In the genomic region with DNA sequence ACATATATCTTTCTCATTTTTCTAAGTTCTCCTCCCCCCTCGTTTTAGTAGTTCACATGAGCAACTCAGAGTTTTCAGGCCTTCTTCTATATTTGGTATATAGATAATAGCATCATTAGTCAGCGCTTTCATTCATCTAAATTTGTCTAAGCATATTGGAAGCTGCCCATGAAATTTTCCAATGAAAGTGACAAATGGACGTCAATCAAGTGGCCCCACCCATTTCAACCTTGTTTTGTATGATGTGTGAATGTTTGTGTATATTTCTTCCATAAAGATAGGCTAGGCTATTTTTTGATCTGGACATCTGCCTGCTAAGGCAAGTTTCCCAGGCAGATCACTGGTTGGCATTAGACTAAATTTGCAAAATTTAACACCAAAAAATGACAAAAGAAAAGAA, we compare ENCODE assay signal across 1 cellular context.
TF ChIP-seq lines count a peak whose summit lies in the region.

No MANE protein-coding gene starts in this region.

TF ChIP-seq in K562, 482 proteins besides CTCF, POLR2A, EP300 and RAD21 (continued from another document and continues in another):
- no peak for TF ChIP-seq HLTF (IDR thresholded peaks at IDR 0.05)
- no peak for TF ChIP-seq POLR2G (IDR thresholded peaks at IDR 0.05; ENCODE audit: low read depth, low read length)
- TF ChIP-seq, protein P1, sequence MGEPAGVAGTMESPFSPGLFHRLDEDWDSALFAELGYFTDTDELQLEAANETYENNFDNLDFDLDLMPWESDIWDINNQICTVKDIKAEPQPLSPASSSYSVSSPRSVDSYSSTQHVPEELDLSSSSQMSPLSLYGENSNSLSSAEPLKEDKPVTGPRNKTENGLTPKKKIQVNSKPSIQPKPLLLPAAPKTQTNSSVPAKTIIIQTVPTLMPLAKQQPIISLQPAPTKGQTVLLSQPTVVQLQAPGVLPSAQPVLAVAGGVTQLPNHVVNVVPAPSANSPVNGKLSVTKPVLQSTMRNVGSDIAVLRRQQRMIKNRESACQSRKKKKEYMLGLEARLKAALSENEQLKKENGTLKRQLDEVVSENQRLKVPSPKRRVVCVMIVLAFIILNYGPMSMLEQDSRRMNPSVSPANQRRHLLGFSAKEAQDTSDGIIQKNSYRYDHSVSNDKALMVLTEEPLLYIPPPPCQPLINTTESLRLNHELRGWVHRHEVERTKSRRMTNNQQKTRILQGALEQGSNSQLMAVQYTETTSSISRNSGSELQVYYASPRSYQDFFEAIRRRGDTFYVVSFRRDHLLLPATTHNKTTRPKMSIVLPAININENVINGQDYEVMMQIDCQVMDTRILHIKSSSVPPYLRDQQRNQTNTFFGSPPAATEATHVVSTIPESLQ (CRISPR knock-in tag; IDR thresholded peaks at IDR 0.05): no peak
- no peak for TF ChIP-seq RBM39 (optimal IDR thresholded peaks at IDR 0.05; ENCODE audit: low read depth, low read length)
- TF ChIP-seq RHOXF2B (CRISPR knock-in tag; conservative IDR thresholded peaks at IDR 0.05): no peak
- no peak for TF ChIP-seq ZNF780A (CRISPR knock-in tag; IDR thresholded peaks at IDR 0.05)
- TF ChIP-seq, protein P2, sequence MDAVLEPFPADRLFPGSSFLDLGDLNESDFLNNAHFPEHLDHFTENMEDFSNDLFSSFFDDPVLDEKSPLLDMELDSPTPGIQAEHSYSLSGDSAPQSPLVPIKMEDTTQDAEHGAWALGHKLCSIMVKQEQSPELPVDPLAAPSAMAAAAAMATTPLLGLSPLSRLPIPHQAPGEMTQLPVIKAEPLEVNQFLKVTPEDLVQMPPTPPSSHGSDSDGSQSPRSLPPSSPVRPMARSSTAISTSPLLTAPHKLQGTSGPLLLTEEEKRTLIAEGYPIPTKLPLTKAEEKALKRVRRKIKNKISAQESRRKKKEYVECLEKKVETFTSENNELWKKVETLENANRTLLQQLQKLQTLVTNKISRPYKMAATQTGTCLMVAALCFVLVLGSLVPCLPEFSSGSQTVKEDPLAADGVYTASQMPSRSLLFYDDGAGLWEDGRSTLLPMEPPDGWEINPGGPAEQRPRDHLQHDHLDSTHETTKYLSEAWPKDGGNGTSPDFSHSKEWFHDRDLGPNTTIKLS (IDR thresholded peaks at IDR 0.05; ENCODE audit: borderline replicate concordance, low read depth): no peak
- TF ChIP-seq, protein P3, sequence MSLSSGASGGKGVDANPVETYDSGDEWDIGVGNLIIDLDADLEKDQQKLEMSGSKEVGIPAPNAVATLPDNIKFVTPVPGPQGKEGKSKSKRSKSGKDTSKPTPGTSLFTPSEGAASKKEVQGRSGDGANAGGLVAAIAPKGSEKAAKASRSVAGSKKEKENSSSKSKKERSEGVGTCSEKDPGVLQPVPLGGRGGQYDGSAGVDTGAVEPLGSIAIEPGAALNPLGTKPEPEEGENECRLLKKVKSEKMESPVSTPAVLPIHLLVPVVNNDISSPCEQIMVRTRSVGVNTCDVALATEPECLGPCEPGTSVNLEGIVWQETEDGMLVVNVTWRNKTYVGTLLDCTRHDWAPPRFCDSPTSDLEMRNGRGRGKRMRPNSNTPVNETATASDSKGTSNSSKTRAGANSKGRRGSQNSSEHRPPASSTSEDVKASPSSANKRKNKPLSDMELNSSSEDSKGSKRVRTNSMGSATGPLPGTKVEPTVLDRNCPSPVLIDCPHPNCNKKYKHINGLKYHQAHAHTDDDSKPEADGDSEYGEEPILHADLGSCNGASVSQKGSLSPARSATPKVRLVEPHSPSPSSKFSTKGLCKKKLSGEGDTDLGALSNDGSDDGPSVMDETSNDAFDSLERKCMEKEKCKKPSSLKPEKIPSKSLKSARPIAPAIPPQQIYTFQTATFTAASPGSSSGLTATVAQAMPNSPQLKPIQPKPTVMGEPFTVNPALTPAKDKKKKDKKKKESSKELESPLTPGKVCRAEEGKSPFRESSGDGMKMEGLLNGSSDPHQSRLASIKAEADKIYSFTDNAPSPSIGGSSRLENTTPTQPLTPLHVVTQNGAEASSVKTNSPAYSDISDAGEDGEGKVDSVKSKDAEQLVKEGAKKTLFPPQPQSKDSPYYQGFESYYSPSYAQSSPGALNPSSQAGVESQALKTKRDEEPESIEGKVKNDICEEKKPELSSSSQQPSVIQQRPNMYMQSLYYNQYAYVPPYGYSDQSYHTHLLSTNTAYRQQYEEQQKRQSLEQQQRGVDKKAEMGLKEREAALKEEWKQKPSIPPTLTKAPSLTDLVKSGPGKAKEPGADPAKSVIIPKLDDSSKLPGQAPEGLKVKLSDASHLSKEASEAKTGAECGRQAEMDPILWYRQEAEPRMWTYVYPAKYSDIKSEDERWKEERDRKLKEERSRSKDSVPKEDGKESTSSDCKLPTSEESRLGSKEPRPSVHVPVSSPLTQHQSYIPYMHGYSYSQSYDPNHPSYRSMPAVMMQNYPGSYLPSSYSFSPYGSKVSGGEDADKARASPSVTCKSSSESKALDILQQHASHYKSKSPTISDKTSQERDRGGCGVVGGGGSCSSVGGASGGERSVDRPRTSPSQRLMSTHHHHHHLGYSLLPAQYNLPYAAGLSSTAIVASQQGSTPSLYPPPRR (CRISPR knock-in tag; IDR thresholded peaks at IDR 0.05; ENCODE audit: borderline replicate concordance): no peak
- TF ChIP-seq FIP1L1 (IDR thresholded peaks at IDR 0.05; ENCODE audit: low read depth, low read length, poor library complexity, severe bottlenecking): no peak
- no peak for TF ChIP-seq ETV6 (IDR thresholded peaks at IDR 0.05; ENCODE audit: borderline replicate concordance in 1 of 2, low read depth in 2 of 2, low read length in 1 of 2)
- TF ChIP-seq ETV6 (CRISPR knock-in tag; IDR thresholded peaks at IDR 0.05; ENCODE audit: borderline replicate concordance): no peak
- no peak for TF ChIP-seq CBFB (CRISPR knock-in tag; IDR thresholded peaks at IDR 0.05)
- no peak for TF ChIP-seq EWSR1 (IDR thresholded peaks at IDR 0.05; ENCODE audit: borderline replicate concordance, low read depth, partially characterized antibody)
- TF ChIP-seq FOSL1 (tag; conservative IDR thresholded peaks at IDR 0.05): peak; percentile 45; the same call in 1 of the 2 replicates
- TF ChIP-seq ZNF561 (CRISPR knock-in tag; conservative IDR thresholded peaks at IDR 0.05): no peak
- no peak for TF ChIP-seq NR1H2 (CRISPR knock-in tag; IDR thresholded peaks at IDR 0.05)
- no peak for TF ChIP-seq EGR1 (conservative IDR thresholded peaks at IDR 0.05)
- TF ChIP-seq BCOR (IDR thresholded peaks at IDR 0.05): no peak
- no peak for TF ChIP-seq MAZ (CRISPR knock-in tag; conservative IDR thresholded peaks at IDR 0.05 in 1 of 2, IDR thresholded peaks at IDR 0.05 in 1 of 2)
- TF ChIP-seq, protein P4, sequence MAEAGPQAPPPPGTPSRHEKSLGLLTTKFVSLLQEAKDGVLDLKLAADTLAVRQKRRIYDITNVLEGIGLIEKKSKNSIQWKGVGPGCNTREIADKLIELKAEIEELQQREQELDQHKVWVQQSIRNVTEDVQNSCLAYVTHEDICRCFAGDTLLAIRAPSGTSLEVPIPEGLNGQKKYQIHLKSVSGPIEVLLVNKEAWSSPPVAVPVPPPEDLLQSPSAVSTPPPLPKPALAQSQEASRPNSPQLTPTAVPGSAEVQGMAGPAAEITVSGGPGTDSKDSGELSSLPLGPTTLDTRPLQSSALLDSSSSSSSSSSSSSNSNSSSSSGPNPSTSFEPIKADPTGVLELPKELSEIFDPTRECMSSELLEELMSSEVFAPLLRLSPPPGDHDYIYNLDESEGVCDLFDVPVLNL (CRISPR knock-in tag; IDR thresholded peaks at IDR 0.05; ENCODE audit: low read depth): no peak
- TF ChIP-seq PCBP1 (IDR thresholded peaks at IDR 0.05; ENCODE audit: low read depth, low read length, poor library complexity, severe bottlenecking): no peak
- no peak for TF ChIP-seq RB1 (IDR thresholded peaks at IDR 0.05; ENCODE audit: low read depth)
- no peak for TF ChIP-seq ZNF134 (CRISPR knock-in tag; conservative IDR thresholded peaks at IDR 0.05)
- peak; percentile 83 for TF ChIP-seq ZNF316 (IDR thresholded peaks at IDR 0.05)
- TF ChIP-seq DACH1 (IDR thresholded peaks at IDR 0.05; ENCODE audit: partially characterized antibody): no peak
- no peak for TF ChIP-seq PTTG1 (tag; IDR thresholded peaks at IDR 0.05; ENCODE audit: low read depth)
- TF ChIP-seq, protein P5, sequence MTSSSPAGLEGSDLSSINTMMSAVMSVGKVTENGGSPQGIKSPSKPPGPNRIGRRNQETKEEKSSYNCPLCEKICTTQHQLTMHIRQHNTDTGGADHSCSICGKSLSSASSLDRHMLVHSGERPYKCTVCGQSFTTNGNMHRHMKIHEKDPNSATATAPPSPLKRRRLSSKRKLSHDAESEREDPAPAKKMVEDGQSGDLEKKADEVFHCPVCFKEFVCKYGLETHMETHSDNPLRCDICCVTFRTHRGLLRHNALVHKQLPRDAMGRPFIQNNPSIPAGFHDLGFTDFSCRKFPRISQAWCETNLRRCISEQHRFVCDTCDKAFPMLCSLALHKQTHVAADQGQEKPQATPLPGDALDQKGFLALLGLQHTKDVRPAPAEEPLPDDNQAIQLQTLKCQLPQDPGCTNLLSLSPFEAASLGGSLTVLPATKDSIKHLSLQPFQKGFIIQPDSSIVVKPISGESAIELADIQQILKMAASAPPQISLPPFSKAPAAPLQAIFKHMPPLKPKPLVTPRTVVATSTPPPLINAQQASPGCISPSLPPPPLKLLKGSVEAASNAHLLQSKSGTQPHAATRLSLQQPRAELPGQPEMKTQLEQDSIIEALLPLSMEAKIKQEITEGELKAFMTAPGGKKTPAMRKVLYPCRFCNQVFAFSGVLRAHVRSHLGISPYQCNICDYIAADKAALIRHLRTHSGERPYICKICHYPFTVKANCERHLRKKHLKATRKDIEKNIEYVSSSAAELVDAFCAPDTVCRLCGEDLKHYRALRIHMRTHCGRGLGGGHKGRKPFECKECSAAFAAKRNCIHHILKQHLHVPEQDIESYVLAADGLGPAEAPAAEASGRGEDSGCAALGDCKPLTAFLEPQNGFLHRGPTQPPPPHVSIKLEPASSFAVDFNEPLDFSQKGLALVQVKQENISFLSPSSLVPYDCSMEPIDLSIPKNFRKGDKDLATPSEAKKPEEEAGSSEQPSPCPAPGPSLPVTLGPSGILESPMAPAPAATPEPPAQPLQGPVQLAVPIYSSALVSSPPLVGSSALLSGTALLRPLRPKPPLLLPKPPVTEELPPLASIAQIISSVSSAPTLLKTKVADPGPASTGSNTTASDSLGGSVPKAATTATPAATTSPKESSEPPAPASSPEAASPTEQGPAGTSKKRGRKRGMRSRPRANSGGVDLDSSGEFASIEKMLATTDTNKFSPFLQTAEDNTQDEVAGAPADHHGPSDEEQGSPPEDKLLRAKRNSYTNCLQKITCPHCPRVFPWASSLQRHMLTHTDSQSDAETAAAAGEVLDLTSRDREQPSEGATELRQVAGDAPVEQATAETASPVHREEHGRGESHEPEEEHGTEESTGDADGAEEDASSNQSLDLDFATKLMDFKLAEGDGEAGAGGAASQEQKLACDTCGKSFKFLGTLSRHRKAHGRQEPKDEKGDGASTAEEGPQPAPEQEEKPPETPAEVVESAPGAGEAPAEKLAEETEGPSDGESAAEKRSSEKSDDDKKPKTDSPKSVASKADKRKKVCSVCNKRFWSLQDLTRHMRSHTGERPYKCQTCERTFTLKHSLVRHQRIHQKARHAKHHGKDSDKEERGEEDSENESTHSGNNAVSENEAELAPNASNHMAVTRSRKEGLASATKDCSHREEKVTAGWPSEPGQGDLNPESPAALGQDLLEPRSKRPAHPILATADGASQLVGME (CRISPR knock-in tag; IDR thresholded peaks at IDR 0.05): no peak
- TF ChIP-seq HNRNPH1 (optimal IDR thresholded peaks at IDR 0.05; ENCODE audit: low read depth, low read length): no peak
- TF ChIP-seq ZNF282 (CRISPR knock-in tag; IDR thresholded peaks at IDR 0.05): no peak
- TF ChIP-seq NBN (IDR thresholded peaks at IDR 0.05; ENCODE audit: low read depth): no peak
- no peak for TF ChIP-seq PHTF2 (CRISPR knock-in tag; IDR thresholded peaks at IDR 0.05)
- TF ChIP-seq, protein P6, sequence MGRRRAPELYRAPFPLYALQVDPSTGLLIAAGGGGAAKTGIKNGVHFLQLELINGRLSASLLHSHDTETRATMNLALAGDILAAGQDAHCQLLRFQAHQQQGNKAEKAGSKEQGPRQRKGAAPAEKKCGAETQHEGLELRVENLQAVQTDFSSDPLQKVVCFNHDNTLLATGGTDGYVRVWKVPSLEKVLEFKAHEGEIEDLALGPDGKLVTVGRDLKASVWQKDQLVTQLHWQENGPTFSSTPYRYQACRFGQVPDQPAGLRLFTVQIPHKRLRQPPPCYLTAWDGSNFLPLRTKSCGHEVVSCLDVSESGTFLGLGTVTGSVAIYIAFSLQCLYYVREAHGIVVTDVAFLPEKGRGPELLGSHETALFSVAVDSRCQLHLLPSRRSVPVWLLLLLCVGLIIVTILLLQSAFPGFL (CRISPR knock-in tag; IDR thresholded peaks at IDR 0.05): no peak
- TF ChIP-seq TCF3 (CRISPR knock-in tag; IDR thresholded peaks at IDR 0.05): no peak
- TF ChIP-seq PURB (CRISPR knock-in tag; IDR thresholded peaks at IDR 0.05; ENCODE audit: low read depth): no peak
- TF ChIP-seq DIDO1 (tag; IDR thresholded peaks at IDR 0.05; ENCODE audit: low read depth): no peak
- TF ChIP-seq, protein P7, sequence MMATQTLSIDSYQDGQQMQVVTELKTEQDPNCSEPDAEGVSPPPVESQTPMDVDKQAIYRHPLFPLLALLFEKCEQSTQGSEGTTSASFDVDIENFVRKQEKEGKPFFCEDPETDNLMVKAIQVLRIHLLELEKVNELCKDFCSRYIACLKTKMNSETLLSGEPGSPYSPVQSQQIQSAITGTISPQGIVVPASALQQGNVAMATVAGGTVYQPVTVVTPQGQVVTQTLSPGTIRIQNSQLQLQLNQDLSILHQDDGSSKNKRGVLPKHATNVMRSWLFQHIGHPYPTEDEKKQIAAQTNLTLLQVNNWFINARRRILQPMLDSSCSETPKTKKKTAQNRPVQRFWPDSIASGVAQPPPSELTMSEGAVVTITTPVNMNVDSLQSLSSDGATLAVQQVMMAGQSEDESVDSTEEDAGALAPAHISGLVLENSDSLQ (IDR thresholded peaks at IDR 0.05): peak; percentile 96
- TF ChIP-seq SNRNP70 (optimal IDR thresholded peaks at IDR 0.05; ENCODE audit: low read depth, low read length): no peak
- TF ChIP-seq RBBP5 (IDR thresholded peaks at IDR 0.05; ENCODE audit: borderline replicate concordance, insufficient read depth, low read length, poor library complexity, severe bottlenecking): no peak
- TF ChIP-seq ZNF184 (CRISPR knock-in tag; IDR thresholded peaks at IDR 0.05): no peak
- no peak for TF ChIP-seq SREBF1 (IDR thresholded peaks at IDR 0.05; ENCODE audit: borderline replicate concordance, low read depth, low read length)
- no peak for TF ChIP-seq SMAD2 (IDR thresholded peaks at IDR 0.05; ENCODE audit: low read depth, low read length)
- no peak for TF ChIP-seq TAF9B (IDR thresholded peaks at IDR 0.05; ENCODE audit: partially characterized antibody)
- no peak for TF ChIP-seq HNRNPL (IDR thresholded peaks at IDR 0.05; ENCODE audit: low read depth, low read length)
- TF ChIP-seq GTF2E2 (tag; IDR thresholded peaks at IDR 0.05): no peak
- TF ChIP-seq TCF7L2 (IDR thresholded peaks at IDR 0.05; ENCODE audit: low read depth, low read length): no peak
- no peak for TF ChIP-seq PPARD (CRISPR knock-in tag; IDR thresholded peaks at IDR 0.05)
- TF ChIP-seq ZBTB17 (CRISPR knock-in tag; IDR thresholded peaks at IDR 0.05): no peak
- TF ChIP-seq, protein P8, sequence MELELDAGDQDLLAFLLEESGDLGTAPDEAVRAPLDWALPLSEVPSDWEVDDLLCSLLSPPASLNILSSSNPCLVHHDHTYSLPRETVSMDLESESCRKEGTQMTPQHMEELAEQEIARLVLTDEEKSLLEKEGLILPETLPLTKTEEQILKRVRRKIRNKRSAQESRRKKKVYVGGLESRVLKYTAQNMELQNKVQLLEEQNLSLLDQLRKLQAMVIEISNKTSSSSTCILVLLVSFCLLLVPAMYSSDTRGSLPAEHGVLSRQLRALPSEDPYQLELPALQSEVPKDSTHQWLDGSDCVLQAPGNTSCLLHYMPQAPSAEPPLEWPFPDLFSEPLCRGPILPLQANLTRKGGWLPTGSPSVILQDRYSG (tag; conservative IDR thresholded peaks at IDR 0.05; ENCODE audit: low read depth): no peak
- no peak for TF ChIP-seq RCOR1 (IDR thresholded peaks at IDR 0.05; ENCODE audit: borderline replicate concordance in 1 of 2, low read depth in 2 of 2, low read length in 2 of 2)
- TF ChIP-seq FOXP1 (CRISPR knock-in tag; IDR thresholded peaks at IDR 0.05): no peak
- no peak for TF ChIP-seq TCF7 (IDR thresholded peaks at IDR 0.05; ENCODE audit: borderline replicate concordance)
